ENCODE assay signal across 18 cellular contexts in genomic region chr18:11672846-11673454, GRCh38.
"Had no signal": no experiment of that assay in that cellular context is flagged by ENCODE, and none has a peak within 500 bp of the region (broad histone marks: within the 10 kb centered on the region; RNA-seq: fewer than 3 reads in every experiment).

No MANE protein-coding gene starts in this region.

- H3K9me3 Mint-ChIP-seq: mesothelial cell of epicardium; natural killer cell treated with Interleukin-12 subunit alpha and Interleukin-12 subunit beta and Interleukin-15 and Interleukin-18, amount 100 ng/mL, for 72 hours; neural progenitor cell had no signal

- H3K4me3 Mint-ChIP-seq: mesothelial cell of epicardium; natural killer cell treated with Interleukin-12 subunit alpha and Interleukin-12 subunit beta and Interleukin-15 and Interleukin-18, amount 100 ng/mL, for 72 hours; neural progenitor cell had no signal

- DNase-seq: effector CD4-positive, alpha-beta T cell; gastrocnemius medialis; heart right ventricle; hypothalamus; nucleus accumbens; pancreas; right cardiac atrium; small intestine; stimulated activated CD4-positive, alpha-beta T cell treated with anti-CD3 and anti-CD28 coated beads, Interleukin-12 subunit alpha, Interleukin-12 subunit beta, amount 100 ng/mL, for 4 hours; stimulated activated naive CD4-positive, alpha-beta T cell; stomach; substantia nigra; transverse colon had no signal

- H3K36me3 Mint-ChIP-seq: mesothelial cell of epicardium; natural killer cell treated with Interleukin-12 subunit alpha and Interleukin-12 subunit beta and Interleukin-15 and Interleukin-18, amount 100 ng/mL, for 72 hours; neural progenitor cell had no signal

- ATAC-seq: gastrocnemius medialis, heart right ventricle, left lobe of liver, pancreas, right cardiac atrium had no signal

- H3K27ac Mint-ChIP-seq: mesothelial cell of epicardium; natural killer cell treated with Interleukin-12 subunit alpha and Interleukin-12 subunit beta and Interleukin-15 and Interleukin-18, amount 100 ng/mL, for 72 hours; neural progenitor cell; progenitor cell of endocrine pancreas had no signal
